Comparison of ENCODE assay signal across 1 cellular context in genomic region chr2:232463701-232464533, GRCh38.
TF ChIP-seq lines count a peak whose summit lies in the region.

No MANE protein-coding gene starts in this region.

TF ChIP-seq in K562, 482 proteins besides CTCF, POLR2A, EP300 and RAD21:
- TF ChIP-seq ZNF512 (tag; IDR thresholded peaks at IDR 0.05): no peak
- peak; percentile 61; the same call in 1 of the 2 replicates for TF ChIP-seq CEBPG (CRISPR knock-in tag; IDR thresholded peaks at IDR 0.05)
- peak; percentile 22 to 50; a peak in 3 of 4 replicates for TF ChIP-seq CEBPG (tag; conservative IDR thresholded peaks at IDR 0.05 in 1 of 2, IDR thresholded peaks at IDR 0.05 in 1 of 2)
- peak in 1 of 2 experiments; percentile 24; a peak in 1 of 4 replicates for TF ChIP-seq TRIM24 (IDR thresholded peaks at IDR 0.05)
